14 cellular contexts compared by ENCODE assay signal in genomic region chr16:13961099-13961811, GRCh38. TPM values are rescaled to one million over a fixed set of nuclear protein-coding genes. Genes with fewer than 3 reads are reported as not detected.
DNase-seq lines count a peak whose midpoint lies in the region; ATAC-seq and TF ChIP-seq lines count a peak whose summit lies in the region.
"Had no signal": no experiment of that assay in that cellular context is flagged by ENCODE, and none has a peak within 500 bp of the region (broad histone marks: within the 10 kb centered on the region; RNA-seq: fewer than 3 reads in every experiment).

No MANE protein-coding gene starts in this region.

- CTCF ChIA-PET in HCT116 (lab: Charles Lee) = interaction anchor here (1.6 kb wide), 1 partner anchor 42 kb away, joined by 4 read pairs; the partner anchor contains the start of gene ERCC4

- DNase-seq in HCT116 (ENCODE audit: low read depth, low spot score) = no peak
- DNase-seq in NCI-H2171 treated with DMSO at 0.1 percent for 48 hours (lab: John Stamatoyannopoulos, UW) = peak; percentile 80
- DNase-seq in brain pericyte (ENCODE audit: low read depth, low spot score) = peak; percentile 57
- DNase-seq in psoas muscle = no peak
- DNase-seq in globus pallidus (ENCODE audit: low spot score) = no peak
- DNase-seq in naive thymus-derived CD8-positive, alpha-beta T cell = no peak
- DNase-seq in H7 = no peak
- DNase-seq: activated CD8-positive, alpha-beta T cell treated with anti-CD3 and anti-CD28 coated beads, Interleukin-2, amount 10 ng/mL, durations not matched to agents 7 days and 5 days; activated naive CD4-positive, alpha-beta T cell; NCI-H1694 treated with DMSO at 0.1 percent for 48 hours; T1000 had no signal

- intact Hi-C loops in HCT116 (cut with micrococcal nuclease) = no loop called here
- intact Hi-C loops in psoas muscle (cut with DNase I) = no loop called here

- H3K4me3 ChIP-seq in HCT116 (replicated peaks in 1 of 2; ENCODE audit: low read depth in 1 of 2, low read length in 2 of 2) (no peak overlapping the region), psoas muscle (no peak overlapping the region), H7 (ENCODE audit: insufficient read depth, low read depth, low read length) (no peak overlapping the region)
- H3K4me3 ChIP-seq: esophagus muscularis mucosa, thoracic aorta had no signal

- RAD21 ChIA-PET in HCT116 (lab: Charles Lee; ENCODE audit: low non-redundant PET in 1 of 2, low total read pairs in 2 of 2, uncharacterized antibody in 2 of 2, unreplicated experiment in 2 of 2) = no interaction called here

- no peak overlapping the region for H3K4me3 Mint-ChIP-seq in naive thymus-derived CD8-positive, alpha-beta T cell
- H3K4me3 Mint-ChIP-seq: activated CD8-positive, alpha-beta T cell treated with anti-CD3 and anti-CD28 coated beads, Interleukin-2, amount 10 ng/mL, durations not matched to agents 7 days and 5 days had no signal

- BruUV-seq in HCT116 (replicated peaks; lab: Mats Ljungman, UMichigan) = no TSS peak

- TF ChIP-seq RAD21 in HCT116 (IDR thresholded peaks at IDR 0.05; ENCODE audit: low read depth) = no peak

- H3K79me2 ChIP-seq in HCT116 (ENCODE audit: insufficient read depth, low read length) = no peaks in the 10 kb centered on the region

- H3K27ac ChIP-seq in HCT116 (ENCODE audit: low read depth, low read length) = no peak overlapping the region
- peak overlapping the region; percentile 23 for H3K27ac ChIP-seq in psoas muscle
- H3K27ac ChIP-seq: esophagus muscularis mucosa, RWPE1, thoracic aorta had no signal

- peaks cover 0 to 8% (median 0%) of the 10 kb centered on the region in 9 donors for H3K9me3 Mint-ChIP-seq in naive thymus-derived CD8-positive, alpha-beta T cell

- H3K9me3 ChIP-seq in HCT116 (ENCODE audit: control insufficient read depth in 1 of 2, insufficient read depth in 1 of 2, low read depth in 1 of 2, low read length in 2 of 2) (no peaks in the 10 kb centered on the region), psoas muscle (no peaks in the 10 kb centered on the region)
- H3K9me3 ChIP-seq: esophagus muscularis mucosa, thoracic aorta had no signal

- no peak overlapping the region for H3K9ac ChIP-seq in HCT116 (ENCODE audit: low read length)

- H3K27ac Mint-ChIP-seq in naive thymus-derived CD8-positive, alpha-beta T cell = no peak overlapping the region
- H3K27ac Mint-ChIP-seq: activated CD8-positive, alpha-beta T cell treated with anti-CD3 and anti-CD28 coated beads, Interleukin-2, amount 10 ng/mL, durations not matched to agents 7 days and 5 days had no signal

- TF ChIP-seq CTCF in HCT116 (IDR thresholded peaks at IDR 0.05 in 2 of 3, conservative IDR thresholded peaks at IDR 0.05 in 1 of 3; ENCODE audit: borderline replicate concordance in 1 of 3, insufficient read depth in 1 of 3, low read depth in 2 of 3, low read length in 2 of 3) (no peak), psoas muscle (IDR thresholded peaks at IDR 0.05) (no peak)

- H4K20me1 ChIP-seq in HCT116 (ENCODE audit: insufficient read depth) = no peaks in the 10 kb centered on the region

- peak overlapping the region; percentile 21; the same call in 1 of the 2 replicates for H3K4me2 ChIP-seq in HCT116 (ENCODE audit: low read length)

- peak overlapping the region; percentile 23 for H2AFZ ChIP-seq in HCT116 (ENCODE audit: low read depth, low read length, poor library complexity, severe bottlenecking)

- H3K36me3 ChIP-seq in HCT116 (ENCODE audit: control insufficient read depth in 1 of 2, insufficient read depth in 2 of 2, low read length in 2 of 2) (no peaks in the 10 kb centered on the region), psoas muscle (ENCODE audit: insufficient read depth in 1 of 2, low read depth in 1 of 2) (no peaks in the 10 kb centered on the region), H7 (replicated peaks; ENCODE audit: control insufficient read depth, insufficient read depth, low read length) (no peaks in the 10 kb centered on the region)
- H3K36me3 ChIP-seq: esophagus muscularis mucosa, thoracic aorta had no signal

- WGBS in psoas muscle, 3 donors = 33 to 38% (median 33%) methylated on average over 8 of the region's 8 CpGs

- ATAC-seq in HCT116 = no peak
- ATAC-seq in psoas muscle = peak in 3 of 4 donors; percentile 44 to 57 (median 53)
- no peak for ATAC-seq in naive thymus-derived CD8-positive, alpha-beta T cell
- ATAC-seq: activated CD8-positive, alpha-beta T cell treated with anti-CD3 and anti-CD28 coated beads, Interleukin-2, amount 10 ng/mL, durations not matched to agents 7 days and 5 days had no signal

- H3K9me2 ChIP-seq in HCT116 (ENCODE audit: insufficient read depth) = no peaks in the 10 kb centered on the region

- no peaks in the 10 kb centered on the region for H3K27me3 ChIP-seq in HCT116 (ENCODE audit: insufficient read depth, low read length)
- H3K27me3 ChIP-seq in psoas muscle (ENCODE audit: insufficient read depth in 3 of 3, low read length in 2 of 3) = no peaks in the 10 kb centered on the region
- no peaks in the 10 kb centered on the region for H3K27me3 ChIP-seq in H7 (ENCODE audit: control insufficient read depth, insufficient read depth, low read length)
- H3K27me3 ChIP-seq: esophagus muscularis mucosa had no signal

- H3K4me1 ChIP-seq in HCT116 (ENCODE audit: control insufficient read depth in 1 of 2, insufficient read depth in 2 of 2, low read length in 2 of 2) = peaks cover 39 to 44% of the 10 kb centered on the region in 2 experiments
- peaks cover 18% of the 10 kb centered on the region for H3K4me1 ChIP-seq in psoas muscle

- peaks cover 11 to 62% (median 38%) of the 10 kb centered on the region in 5 donors for H3K27me3 Mint-ChIP-seq in naive thymus-derived CD8-positive, alpha-beta T cell

- POLR2A ChIA-PET in HCT116 (lab: Charles Lee) = no interaction called here
- POLR2A ChIA-PET in naive thymus-derived CD8-positive, alpha-beta T cell (lab: Charles Lee) = no interaction called here

- no peaks in the 10 kb centered on the region for H3K36me3 Mint-ChIP-seq in naive thymus-derived CD8-positive, alpha-beta T cell

- H3K4me1 Mint-ChIP-seq in naive thymus-derived CD8-positive, alpha-beta T cell = peaks cover 0 to 2% (median 0%) of the 10 kb centered on the region in 4 donors

- no peak for TF ChIP-seq POLR2A in HCT116 (IDR thresholded peaks at IDR 0.05; ENCODE audit: borderline replicate concordance, extremely low read depth, insufficient read depth, insufficient read length)

TF ChIP-seq in HCT116, 20 proteins besides CTCF, POLR2A, EP300 and RAD21:
- TF ChIP-seq SIN3A (IDR thresholded peaks at IDR 0.05; ENCODE audit: low read depth) (no peak), TCF7L2 (IDR thresholded peaks at IDR 0.05; ENCODE audit: borderline replicate concordance, extremely low read depth, insufficient read depth, insufficient read length) (peak; percentile 79)

RNA-seq across cellular contexts. Expression of gene ERCC4, which starts 41.3 kb away (rescaled TPM):
- total RNA-seq in HCT116 (2021; ENCODE audit: unreplicated experiment) = 10.4 TPM
- 1.7 and 2.3 TPM in 2 replicates for polyA plus RNA-seq in HCT116 (2012)
- total RNA-seq in psoas muscle = 10 to 100 TPM in 1 of 4 donors, 1 to 10 TPM in 3; 6.8 to 10.8 (median 8.8) TPM
- polyA plus RNA-seq in psoas muscle = 1 to 10 TPM; 2.4 to 8.7 (median 2.5) TPM
- total RNA-seq in naive thymus-derived CD8-positive, alpha-beta T cell = 10 to 100 TPM; 12.8 to 16.3 TPM
- 10 to 100 TPM; 18.2 to 22.1 (median 18.6) TPM for polyA plus RNA-seq in naive thymus-derived CD8-positive, alpha-beta T cell
- total RNA-seq in H7 (2014; rRNA removed; shearing (Covaris generic)) = 6.6 and 8.6 TPM in 2 replicates

Comparison
In these comparisons a context has a peak if more than half of its experiments do, and no peak if none do; other contexts are left out.
1. ATAC-seq: peak in psoas muscle (3 of 4); none in HCT116 (single experiment) and naive thymus-derived CD8-positive, alpha-beta T cell (0 of 2).
2. DNase-seq: peak in NCI-H2171 treated with DMSO at 0.1 percent for 48 hours (single experiment) and brain pericyte (single experiment); none in HCT116 (single experiment), psoas muscle (0 of 2), globus pallidus (single experiment), naive thymus-derived CD8-positive, alpha-beta T cell (0 of 10) and H7 (single experiment).